1 cellular context compared by ENCODE assay signal in genomic region chr4:169659736-169660670, GRCh38.
TF ChIP-seq lines count a peak whose summit lies in the region.

No MANE protein-coding gene starts in this region.

TF ChIP-seq in HepG2, 621 proteins besides CTCF, POLR2A, EP300 and RAD21 (continued from another document):
- TF ChIP-seq ATF4 (CRISPR knock-in tag; IDR thresholded peaks at IDR 0.05), result peak in 1 of 2 experiments; percentile 92; a peak in 2 of 4 replicates
